ENCODE assay signal across 23 cellular contexts in genomic region chr14:60313093-60313492, GRCh38.
"Had no signal": no experiment of that assay in that cellular context is flagged by ENCODE, and none has a peak within 500 bp of the region (broad histone marks: within the 10 kb centered on the region; RNA-seq: fewer than 3 reads in every experiment).

No MANE protein-coding gene starts in this region.

- H3K4me3 ChIP-seq: dorsolateral prefrontal cortex, gastrocnemius medialis, heart left ventricle, left lung, sigmoid colon, stomach, thoracic aorta, upper lobe of left lung had no signal

- DNase-seq: activated B cell treated with CpG ODN at 0.5 μM for 24 hours; activated CD4-positive, alpha-beta memory T cell treated with anti-CD3 and anti-CD28 coated beads, Interleukin-2, amount 10 ng/mL, durations not matched to agents 7 days and 5 days; activated CD4-positive, alpha-beta T cell treated with anti-CD3 and anti-CD28 coated beads for 4 hours; activated naive CD4-positive, alpha-beta T cell; activated naive CD8-positive, alpha-beta T cell treated with anti-CD3 and anti-CD28 coated beads for 36 hours; activated T-cell treated with anti-CD3 and anti-CD28 coated beads, Interleukin-2, amount 50 U/mL, for 1 hour; amniotic stem cell; dorsolateral prefrontal cortex; gastrocnemius medialis; heart left ventricle; left lung; midbrain; nucleus accumbens; sigmoid colon; stimulated activated CD4-positive, alpha-beta T cell treated with anti-CD3 and anti-CD28 coated beads, Interleukin-4, amount 100 ng/mL, for 24 hours; stomach; upper lobe of left lung had no signal

- H3K4me3 Mint-ChIP-seq: activated B cell treated with CpG ODN at 0.5 μM for 24 hours; activated CD4-positive, alpha-beta memory T cell treated with anti-CD3 and anti-CD28 coated beads, Interleukin-2, amount 10 ng/mL, durations not matched to agents 7 days and 5 days; activated naive CD8-positive, alpha-beta T cell treated with anti-CD3 and anti-CD28 coated beads for 36 hours; activated T-helper 17 cell treated with anti-CD3 and anti-CD28 coated beads, Interleukin-2, amount 50 U/mL, for 72 hours; nephron; stimulated activated effector memory CD8-positive, alpha-beta T cell treated with anti-CD3 and anti-CD28 coated beads, Interleukin-12 subunit alpha, Interleukin-12 subunit beta, amount 100 ng/mL, for 72 hours had no signal

- H3K4me1 ChIP-seq: gastrocnemius medialis, heart left ventricle, left lung, sigmoid colon, stomach, upper lobe of left lung had no signal

- H3K9me3 Mint-ChIP-seq: activated B cell treated with CpG ODN at 0.5 μM for 24 hours; activated CD4-positive, alpha-beta memory T cell treated with anti-CD3 and anti-CD28 coated beads, Interleukin-2, amount 10 ng/mL, durations not matched to agents 7 days and 5 days; activated naive CD8-positive, alpha-beta T cell treated with anti-CD3 and anti-CD28 coated beads for 36 hours; activated T-helper 17 cell treated with anti-CD3 and anti-CD28 coated beads, Interleukin-2, amount 50 U/mL, for 72 hours; nephron; stimulated activated effector memory CD8-positive, alpha-beta T cell treated with anti-CD3 and anti-CD28 coated beads, Interleukin-12 subunit alpha, Interleukin-12 subunit beta, amount 100 ng/mL, for 72 hours had no signal

- H3K36me3 ChIP-seq: gastrocnemius medialis, heart left ventricle, left lung, sigmoid colon, stomach, thoracic aorta, upper lobe of left lung had no signal

- ATAC-seq: activated T-helper 17 cell treated with anti-CD3 and anti-CD28 coated beads, Interleukin-2, amount 50 U/mL, for 72 hours; gastrocnemius medialis; heart left ventricle; left lung; stimulated activated effector memory CD8-positive, alpha-beta T cell treated with anti-CD3 and anti-CD28 coated beads, Interleukin-12 subunit alpha, Interleukin-12 subunit beta, amount 100 ng/mL, for 72 hours had no signal

- H3K9me3 ChIP-seq: gastrocnemius medialis, heart left ventricle, left lung, sigmoid colon, stomach, thoracic aorta, upper lobe of left lung had no signal

- H3K36me3 Mint-ChIP-seq: activated naive CD8-positive, alpha-beta T cell treated with anti-CD3 and anti-CD28 coated beads for 36 hours; stimulated activated effector memory CD8-positive, alpha-beta T cell treated with anti-CD3 and anti-CD28 coated beads, Interleukin-12 subunit alpha, Interleukin-12 subunit beta, amount 100 ng/mL, for 72 hours had no signal

- FAIRE-seq: colon had no signal

- H3K27ac ChIP-seq: dorsolateral prefrontal cortex, epithelial cell of prostate, gastrocnemius medialis, heart left ventricle, left lung, sigmoid colon, stomach, thoracic aorta, upper lobe of left lung had no signal

- H3K27me3 ChIP-seq: gastrocnemius medialis, sigmoid colon, upper lobe of left lung had no signal

- H3K4me1 Mint-ChIP-seq: activated B cell treated with CpG ODN at 0.5 μM for 24 hours; activated CD4-positive, alpha-beta memory T cell treated with anti-CD3 and anti-CD28 coated beads, Interleukin-2, amount 10 ng/mL, durations not matched to agents 7 days and 5 days; activated naive CD8-positive, alpha-beta T cell treated with anti-CD3 and anti-CD28 coated beads for 36 hours; activated T-helper 17 cell treated with anti-CD3 and anti-CD28 coated beads, Interleukin-2, amount 50 U/mL, for 72 hours; stimulated activated effector memory CD8-positive, alpha-beta T cell treated with anti-CD3 and anti-CD28 coated beads, Interleukin-12 subunit alpha, Interleukin-12 subunit beta, amount 100 ng/mL, for 72 hours had no signal

- H3K27ac Mint-ChIP-seq: activated B cell treated with CpG ODN at 0.5 μM for 24 hours; activated CD4-positive, alpha-beta memory T cell treated with anti-CD3 and anti-CD28 coated beads, Interleukin-2, amount 10 ng/mL, durations not matched to agents 7 days and 5 days; activated naive CD8-positive, alpha-beta T cell treated with anti-CD3 and anti-CD28 coated beads for 36 hours; activated T-helper 17 cell treated with anti-CD3 and anti-CD28 coated beads, Interleukin-2, amount 50 U/mL, for 72 hours; nephron; stimulated activated effector memory CD8-positive, alpha-beta T cell treated with anti-CD3 and anti-CD28 coated beads, Interleukin-12 subunit alpha, Interleukin-12 subunit beta, amount 100 ng/mL, for 72 hours had no signal
